ENCODE assay signal across 26 cellular contexts in genomic region chr13:83365723-83366122, GRCh38.
"Had no signal": no experiment of that assay in that cellular context is flagged by ENCODE, and none has a peak within 500 bp of the region (broad histone marks: within the 10 kb centered on the region; RNA-seq: fewer than 3 reads in every experiment).

No MANE protein-coding gene starts in this region.

- H3K4me3 ChIP-seq: hepatocyte, left lung, lower lobe of right lung, pancreas, prostate gland, sigmoid colon, spleen, tibial nerve, uterus had no signal

- H2AFZ ChIP-seq: hepatocyte had no signal

- DNase-seq: left colon; left lung; lower lobe of right lung; mammary epithelial cell; mesenchymal stem cell; naive thymus-derived CD8-positive, alpha-beta T cell; nucleus accumbens; pancreas; retina; right cardiac atrium; sigmoid colon; small intestine; spleen; stimulated activated CD4-positive, alpha-beta T cell treated with anti-CD3 and anti-CD28 coated beads, Interleukin-1b, Interleukin-23, amount 100 ng/mL, for 48 hours; stimulated activated CD4-positive, alpha-beta T cell treated with anti-CD3 and anti-CD28 coated beads, Interleukin-2, amount 100 ng/mL, for 48 hours; stimulated activated CD4-positive, alpha-beta T cell treated with anti-CD3 and anti-CD28 coated beads, Interleukin-4, amount 100 ng/mL, for 4 hours; stimulated activated CD8-positive, alpha-beta memory T cell treated with anti-CD3 and anti-CD28 coated beads, Interleukin-4, amount 100 ng/mL, for 48 hours; stimulated activated naive CD4-positive, alpha-beta T cell treated with Interleukin-2 at 50 U/mL for 16 hours; stimulated activated naive CD8-positive, alpha-beta T cell treated with anti-CD3 and anti-CD28 coated beads, Interleukin-15, amount 100 ng/mL, for 72 hours; substantia nigra; uterus had no signal

- H3K79me2 ChIP-seq: hepatocyte had no signal

- H3K9me3 ChIP-seq: lower lobe of right lung, pancreas, prostate gland, tibial nerve, uterus had no signal

- ATAC-seq: left colon; left lung; lower lobe of right lung; naive thymus-derived CD8-positive, alpha-beta T cell; pancreas; right cardiac atrium; stimulated activated memory B cell treated with anti-CD40 and anti-IgM and Interleukin-4, amounts not matched to agents 10 μg/mL and 1 μg/mL and 100 μg/mL, for 72 hours; stimulated activated naive CD8-positive, alpha-beta T cell treated with anti-CD3 and anti-CD28 coated beads, Interleukin-15, amount 100 ng/mL, for 72 hours had no signal

- H3K27me3 ChIP-seq: hepatocyte, left lung, pancreas, sigmoid colon, spleen, tibial nerve, uterus had no signal

- FAIRE-seq: keratinocyte, pancreas, small intestine had no signal

- H3K4me1 ChIP-seq: left lung, lower lobe of right lung, pancreas, prostate gland, sigmoid colon, spleen, tibial nerve, uterus had no signal

- H3K36me3 ChIP-seq: left lung, lower lobe of right lung, pancreas, prostate gland, sigmoid colon, spleen, tibial nerve, uterus had no signal

- H3K4me2 ChIP-seq: hepatocyte had no signal

- H3K27ac ChIP-seq: hepatocyte, left lung, lower lobe of right lung, pancreas, prostate gland, sigmoid colon, spleen, tibial nerve, uterus had no signal
